8 cellular contexts compared by ENCODE assay signal in genomic region chr1:17011439-17012307, GRCh38.
A peak's percentile ranks its signal among the peaks of the same experiment; 100 is the strongest.
DNase-seq lines count a peak whose midpoint lies in the region; ATAC-seq and TF ChIP-seq lines count a peak whose summit lies in the region.

TSS of gene ATP13A2 (minus strand) at chr1:17011928. CDS start at chr1:17011738, 190 bp downstream.

- H3K4me3 ChIP-seq in KMS-11 (IDR thresholded peaks at IDR 0.05; ENCODE audit: insufficient read depth, low read depth, low read length) = no peak within 1 kb of the TSS
- H3K4me3 ChIP-seq in RWPE2 (ENCODE audit: severe bottlenecking) = peak within 1 kb of the TSS; percentile 94

- H3K79me2 ChIP-seq in KMS-11 (ENCODE audit: insufficient read depth, low read depth) = no peaks in the 10 kb centered on the region

- peak within 1 kb of the TSS; percentile 84 for H3K4me3 Mint-ChIP-seq in nephron progenitor cell
- H3K4me3 Mint-ChIP-seq in stimulated activated naive CD8-positive, alpha-beta T cell treated with anti-CD3 and anti-CD28 coated beads, Interleukin-15, amount 100 ng/mL, for 72 hours = peak within 1 kb of the TSS; percentile 84 to 90

- no peaks in the 10 kb centered on the region for H4K20me1 ChIP-seq in KMS-11 (ENCODE audit: insufficient read depth)

- H3K27ac Mint-ChIP-seq in nephron progenitor cell = no peak within 1 kb of the TSS
- peak within 1 kb of the TSS; percentile 70 to 89 for H3K27ac Mint-ChIP-seq in stimulated activated naive CD8-positive, alpha-beta T cell treated with anti-CD3 and anti-CD28 coated beads, Interleukin-15, amount 100 ng/mL, for 72 hours

- H3K27me3 ChIP-seq in KMS-11 (ENCODE audit: insufficient read depth, low read depth) = peaks cover 7% of the 10 kb centered on the region; the same call in 1 of the 2 replicates
- no peaks in the 10 kb centered on the region for H3K27me3 ChIP-seq in RWPE2 (ENCODE audit: insufficient read depth, poor library complexity, severe bottlenecking)

- H3K27ac ChIP-seq in KMS-11 (no peak within 1 kb of the TSS), RWPE2 (ENCODE audit: poor library complexity, severe bottlenecking) (peak within 1 kb of the TSS; percentile 31)

- H3K4me2 ChIP-seq in KMS-11 = peak within 1 kb of the TSS; percentile 87

- peaks cover 56% of the 10 kb centered on the region for H3K4me1 ChIP-seq in KMS-11 (ENCODE audit: low read depth, poor library complexity, severe bottlenecking)
- H3K4me1 ChIP-seq in RWPE2 (ENCODE audit: insufficient read depth, poor library complexity, severe bottlenecking) = peaks cover 13% of the 10 kb centered on the region

- H3K36me3 ChIP-seq in KMS-11 (ENCODE audit: insufficient read depth) (no peaks in the 10 kb centered on the region), RWPE2 (ENCODE audit: low read depth) (no peaks in the 10 kb centered on the region)

- ATAC-seq in GM21576 (IDR thresholded peaks at IDR 0.05; ENCODE audit: unreplicated experiment) = peak; percentile 79
- peak; percentile 93 for ATAC-seq in RWPE2 (ENCODE audit: low read depth)
- peak; percentile 99 for ATAC-seq in stimulated activated naive CD8-positive, alpha-beta T cell treated with anti-CD3 and anti-CD28 coated beads, Interleukin-15, amount 100 ng/mL, for 72 hours

- H3K9me3 Mint-ChIP-seq in nephron progenitor cell = no peaks in the 10 kb centered on the region
- H3K9me3 Mint-ChIP-seq in stimulated activated naive CD8-positive, alpha-beta T cell treated with anti-CD3 and anti-CD28 coated beads, Interleukin-15, amount 100 ng/mL, for 72 hours = no peaks in the 10 kb centered on the region

- TF ChIP-seq CTCF in KMS-11 (conservative IDR thresholded peaks at IDR 0.05; ENCODE audit: low read depth, low read length) (no peak), RWPE2 (IDR thresholded peaks at IDR 0.05; ENCODE audit: poor library complexity, severe bottlenecking) (no peak), nephron progenitor cell (IDR thresholded peaks at IDR 0.05) (no peak)

- DNase-seq in DMS153 (lab: John Stamatoyannopoulos, UW) (peak; percentile 70), RWPE2 (ENCODE audit: low spot score) (peak; percentile 87), fibroblast of the conjunctiva (ENCODE audit: low read depth) (peak; percentile 48), nephron progenitor cell (peak; percentile 87)
- DNase-seq in activated effector memory CD4-positive, alpha-beta T cell treated with anti-CD3 and anti-CD28 coated beads, Interleukin-2, amount 50 U/mL, for 16 hours = peak; percentile 94
- DNase-seq in stimulated activated naive CD8-positive, alpha-beta T cell treated with anti-CD3 and anti-CD28 coated beads, Interleukin-15, amount 100 ng/mL, for 72 hours = peak; percentile 80 to 83

- peak within 1 kb of the TSS; percentile 67 for H2AFZ ChIP-seq in KMS-11 (ENCODE audit: low read depth)

- no peaks in the 10 kb centered on the region for H3K9me3 ChIP-seq in RWPE2 (ENCODE audit: severe bottlenecking)

- H3K36me3 Mint-ChIP-seq in nephron progenitor cell (ENCODE audit: low read depth) = peaks cover 5% of the 10 kb centered on the region

- peaks cover 47% of the 10 kb centered on the region for H3K4me1 Mint-ChIP-seq in nephron progenitor cell
- peaks cover 27% of the 10 kb centered on the region for H3K4me1 Mint-ChIP-seq in stimulated activated naive CD8-positive, alpha-beta T cell treated with anti-CD3 and anti-CD28 coated beads, Interleukin-15, amount 100 ng/mL, for 72 hours

- peak within 1 kb of the TSS; percentile 12; the same call in 1 of the 2 replicates for H3K9ac ChIP-seq in KMS-11

- peaks cover 10% of the 10 kb centered on the region for H3K27me3 Mint-ChIP-seq in nephron progenitor cell (ENCODE audit: low read depth, poor library complexity)
- H3K27me3 Mint-ChIP-seq in stimulated activated naive CD8-positive, alpha-beta T cell treated with anti-CD3 and anti-CD28 coated beads, Interleukin-15, amount 100 ng/mL, for 72 hours = no peaks in the 10 kb centered on the region
